1 cellular context compared by ENCODE assay signal in the genomic region with DNA sequence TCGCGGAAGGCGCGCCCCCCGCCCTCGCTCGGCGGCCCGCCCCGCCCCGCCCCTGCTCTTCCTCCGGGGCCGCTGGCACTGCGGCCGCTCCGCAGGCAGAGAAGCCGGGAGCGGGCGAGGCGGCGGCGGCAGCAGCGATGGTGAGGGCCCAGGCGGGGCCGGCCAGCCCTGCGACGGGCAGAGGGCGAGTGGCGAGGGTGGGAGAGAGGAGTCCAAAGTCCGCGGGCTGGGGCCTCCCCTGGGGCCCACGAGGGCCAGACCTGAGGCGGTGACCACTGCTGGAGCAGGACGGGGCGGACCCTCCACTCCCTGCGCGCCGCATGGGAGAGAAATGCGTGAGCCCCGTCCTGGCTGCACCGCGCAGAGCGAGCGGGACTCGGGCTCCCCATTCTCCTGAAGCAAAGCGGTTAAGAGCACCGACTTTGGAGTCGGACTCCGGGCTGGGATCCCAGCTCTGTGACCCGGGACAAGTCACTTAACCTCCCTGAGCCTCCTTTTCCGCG.
A peak's percentile ranks its signal among the peaks of the same experiment; 100 is the strongest.
TF ChIP-seq lines count a peak whose summit lies in the region.

A gene with protein sequence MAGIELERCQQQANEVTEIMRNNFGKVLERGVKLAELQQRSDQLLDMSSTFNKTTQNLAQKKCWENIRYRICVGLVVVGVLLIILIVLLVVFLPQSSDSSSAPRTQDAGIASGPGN (plus strand): TSS at position 78 of the 503 bp plus-strand sequence. CDS start 60 bp downstream, at position 138.

TF ChIP-seq in HepG2, 621 proteins besides CTCF, POLR2A, EP300 and RAD21 (continued from another document and continues in another):
- TF ChIP-seq, protein P1, sequence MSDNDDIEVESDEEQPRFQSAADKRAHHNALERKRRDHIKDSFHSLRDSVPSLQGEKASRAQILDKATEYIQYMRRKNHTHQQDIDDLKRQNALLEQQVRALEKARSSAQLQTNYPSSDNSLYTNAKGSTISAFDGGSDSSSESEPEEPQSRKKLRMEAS (IDR thresholded peaks at IDR 0.05), result peak; percentile 96
- TF ChIP-seq, protein P2, sequence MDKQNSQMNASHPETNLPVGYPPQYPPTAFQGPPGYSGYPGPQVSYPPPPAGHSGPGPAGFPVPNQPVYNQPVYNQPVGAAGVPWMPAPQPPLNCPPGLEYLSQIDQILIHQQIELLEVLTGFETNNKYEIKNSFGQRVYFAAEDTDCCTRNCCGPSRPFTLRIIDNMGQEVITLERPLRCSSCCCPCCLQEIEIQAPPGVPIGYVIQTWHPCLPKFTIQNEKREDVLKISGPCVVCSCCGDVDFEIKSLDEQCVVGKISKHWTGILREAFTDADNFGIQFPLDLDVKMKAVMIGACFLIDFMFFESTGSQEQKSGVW (CRISPR knock-in tag; IDR thresholded peaks at IDR 0.05; ENCODE audit: borderline replicate concordance), result no peak
- TF ChIP-seq SNRNP70 (IDR thresholded peaks at IDR 0.05; ENCODE audit: low read depth, low read length), result no peak
- TF ChIP-seq TCF7L2 (IDR thresholded peaks at IDR 0.05; ENCODE audit: low read depth, low read length), result no peak
- TF ChIP-seq, protein P3, sequence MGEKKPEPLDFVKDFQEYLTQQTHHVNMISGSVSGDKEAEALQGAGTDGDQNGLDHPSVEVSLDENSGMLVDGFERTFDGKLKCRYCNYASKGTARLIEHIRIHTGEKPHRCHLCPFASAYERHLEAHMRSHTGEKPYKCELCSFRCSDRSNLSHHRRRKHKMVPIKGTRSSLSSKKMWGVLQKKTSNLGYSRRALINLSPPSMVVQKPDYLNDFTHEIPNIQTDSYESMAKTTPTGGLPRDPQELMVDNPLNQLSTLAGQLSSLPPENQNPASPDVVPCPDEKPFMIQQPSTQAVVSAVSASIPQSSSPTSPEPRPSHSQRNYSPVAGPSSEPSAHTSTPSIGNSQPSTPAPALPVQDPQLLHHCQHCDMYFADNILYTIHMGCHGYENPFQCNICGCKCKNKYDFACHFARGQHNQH (CRISPR knock-in tag; IDR thresholded peaks at IDR 0.05), result no peak
- TF ChIP-seq ZNF709 (CRISPR knock-in tag; IDR thresholded peaks at IDR 0.05), result peak; percentile 86
- peak; percentile 96 for TF ChIP-seq ZNF296 (CRISPR knock-in tag; conservative IDR thresholded peaks at IDR 0.05)
- TF ChIP-seq YY1 (IDR thresholded peaks at IDR 0.05; ENCODE audit: insufficient read depth, insufficient replicate concordance, low read depth, low read length), result peak; percentile 78
- no peak for TF ChIP-seq ZNF333 (CRISPR knock-in tag; IDR thresholded peaks at IDR 0.05; ENCODE audit: borderline replicate concordance)
- TF ChIP-seq KMT2A (CRISPR knock-in tag; IDR thresholded peaks at IDR 0.05), result peak; percentile 72; the same call in 1 of the 2 replicates
- peak; percentile 100 for TF ChIP-seq ZNF746 (CRISPR knock-in tag; IDR thresholded peaks at IDR 0.05)
- TF ChIP-seq NKX3-1 (CRISPR knock-in tag; IDR thresholded peaks at IDR 0.05), result peak; percentile 85
- TF ChIP-seq ZFP82 (CRISPR knock-in tag; IDR thresholded peaks at IDR 0.05; ENCODE audit: borderline replicate concordance), result no peak
- TF ChIP-seq NFIC (IDR thresholded peaks at IDR 0.05; ENCODE audit: low read length), result no peak; the same call in 1 of the 2 replicates
- TF ChIP-seq ZNF747 (CRISPR knock-in tag; IDR thresholded peaks at IDR 0.05; ENCODE audit: borderline replicate concordance), result no peak; the same call in 1 of the 2 replicates
- TF ChIP-seq, protein P4, sequence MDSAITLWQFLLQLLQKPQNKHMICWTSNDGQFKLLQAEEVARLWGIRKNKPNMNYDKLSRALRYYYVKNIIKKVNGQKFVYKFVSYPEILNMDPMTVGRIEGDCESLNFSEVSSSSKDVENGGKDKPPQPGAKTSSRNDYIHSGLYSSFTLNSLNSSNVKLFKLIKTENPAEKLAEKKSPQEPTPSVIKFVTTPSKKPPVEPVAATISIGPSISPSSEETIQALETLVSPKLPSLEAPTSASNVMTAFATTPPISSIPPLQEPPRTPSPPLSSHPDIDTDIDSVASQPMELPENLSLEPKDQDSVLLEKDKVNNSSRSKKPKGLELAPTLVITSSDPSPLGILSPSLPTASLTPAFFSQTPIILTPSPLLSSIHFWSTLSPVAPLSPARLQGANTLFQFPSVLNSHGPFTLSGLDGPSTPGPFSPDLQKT (CRISPR knock-in tag; IDR thresholded peaks at IDR 0.05; ENCODE audit: borderline replicate concordance), result no peak
- TF ChIP-seq CCDC6 (CRISPR knock-in tag; IDR thresholded peaks at IDR 0.05), result no peak; the same call in none of the 2 replicates
- TF ChIP-seq, protein P5, sequence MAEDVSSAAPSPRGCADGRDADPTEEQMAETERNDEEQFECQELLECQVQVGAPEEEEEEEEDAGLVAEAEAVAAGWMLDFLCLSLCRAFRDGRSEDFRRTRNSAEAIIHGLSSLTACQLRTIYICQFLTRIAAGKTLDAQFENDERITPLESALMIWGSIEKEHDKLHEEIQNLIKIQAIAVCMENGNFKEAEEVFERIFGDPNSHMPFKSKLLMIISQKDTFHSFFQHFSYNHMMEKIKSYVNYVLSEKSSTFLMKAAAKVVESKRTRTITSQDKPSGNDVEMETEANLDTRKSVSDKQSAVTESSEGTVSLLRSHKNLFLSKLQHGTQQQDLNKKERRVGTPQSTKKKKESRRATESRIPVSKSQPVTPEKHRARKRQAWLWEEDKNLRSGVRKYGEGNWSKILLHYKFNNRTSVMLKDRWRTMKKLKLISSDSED (CRISPR knock-in tag; IDR thresholded peaks at IDR 0.05), result peak; percentile 96
- 0 out of 2 replicates have a peak, but pooled peaks have one; percentile 60 for TF ChIP-seq ZNF451 (CRISPR knock-in tag; IDR thresholded peaks at IDR 0.05)
- TF ChIP-seq KLF12 (CRISPR knock-in tag; IDR thresholded peaks at IDR 0.05; ENCODE audit: borderline replicate concordance), result peak; percentile 90; the same call in 1 of the 2 replicates
- TF ChIP-seq, protein P6, sequence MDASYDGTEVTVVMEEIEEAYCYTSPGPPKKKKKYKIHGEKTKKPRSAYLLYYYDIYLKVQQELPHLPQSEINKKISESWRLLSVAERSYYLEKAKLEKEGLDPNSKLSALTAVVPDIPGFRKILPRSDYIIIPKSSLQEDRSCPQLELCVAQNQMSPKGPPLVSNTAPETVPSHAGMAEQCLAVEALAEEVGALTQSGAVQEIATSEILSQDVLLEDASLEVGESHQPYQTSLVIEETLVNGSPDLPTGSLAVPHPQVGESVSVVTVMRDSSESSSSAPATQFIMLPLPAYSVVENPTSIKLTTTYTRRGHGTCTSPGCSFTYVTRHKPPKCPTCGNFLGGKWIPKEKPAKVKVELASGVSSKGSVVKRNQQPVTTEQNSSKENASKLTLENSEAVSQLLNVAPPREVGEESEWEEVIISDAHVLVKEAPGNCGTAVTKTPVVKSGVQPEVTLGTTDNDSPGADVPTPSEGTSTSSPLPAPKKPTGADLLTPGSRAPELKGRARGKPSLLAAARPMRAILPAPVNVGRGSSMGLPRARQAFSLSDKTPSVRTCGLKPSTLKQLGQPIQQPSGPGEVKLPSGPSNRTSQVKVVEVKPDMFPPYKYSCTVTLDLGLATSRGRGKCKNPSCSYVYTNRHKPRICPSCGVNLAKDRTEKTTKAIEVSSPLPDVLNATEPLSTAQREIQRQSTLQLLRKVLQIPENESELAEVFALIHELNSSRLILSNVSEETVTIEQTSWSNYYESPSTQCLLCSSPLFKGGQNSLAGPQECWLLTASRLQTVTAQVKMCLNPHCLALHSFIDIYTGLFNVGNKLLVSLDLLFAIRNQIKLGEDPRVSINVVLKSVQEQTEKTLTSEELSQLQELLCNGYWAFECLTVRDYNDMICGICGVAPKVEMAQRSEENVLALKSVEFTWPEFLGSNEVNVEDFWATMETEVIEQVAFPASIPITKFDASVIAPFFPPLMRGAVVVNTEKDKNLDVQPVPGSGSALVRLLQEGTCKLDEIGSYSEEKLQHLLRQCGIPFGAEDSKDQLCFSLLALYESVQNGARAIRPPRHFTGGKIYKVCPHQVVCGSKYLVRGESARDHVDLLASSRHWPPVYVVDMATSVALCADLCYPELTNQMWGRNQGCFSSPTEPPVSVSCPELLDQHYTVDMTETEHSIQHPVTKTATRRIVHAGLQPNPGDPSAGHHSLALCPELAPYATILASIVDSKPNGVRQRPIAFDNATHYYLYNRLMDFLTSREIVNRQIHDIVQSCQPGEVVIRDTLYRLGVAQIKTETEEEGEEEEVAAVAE (CRISPR knock-in tag; IDR thresholded peaks at IDR 0.05; ENCODE audit: borderline replicate concordance), result no peak; the same call in 1 of the 2 replicates
- TF ChIP-seq, protein P7, sequence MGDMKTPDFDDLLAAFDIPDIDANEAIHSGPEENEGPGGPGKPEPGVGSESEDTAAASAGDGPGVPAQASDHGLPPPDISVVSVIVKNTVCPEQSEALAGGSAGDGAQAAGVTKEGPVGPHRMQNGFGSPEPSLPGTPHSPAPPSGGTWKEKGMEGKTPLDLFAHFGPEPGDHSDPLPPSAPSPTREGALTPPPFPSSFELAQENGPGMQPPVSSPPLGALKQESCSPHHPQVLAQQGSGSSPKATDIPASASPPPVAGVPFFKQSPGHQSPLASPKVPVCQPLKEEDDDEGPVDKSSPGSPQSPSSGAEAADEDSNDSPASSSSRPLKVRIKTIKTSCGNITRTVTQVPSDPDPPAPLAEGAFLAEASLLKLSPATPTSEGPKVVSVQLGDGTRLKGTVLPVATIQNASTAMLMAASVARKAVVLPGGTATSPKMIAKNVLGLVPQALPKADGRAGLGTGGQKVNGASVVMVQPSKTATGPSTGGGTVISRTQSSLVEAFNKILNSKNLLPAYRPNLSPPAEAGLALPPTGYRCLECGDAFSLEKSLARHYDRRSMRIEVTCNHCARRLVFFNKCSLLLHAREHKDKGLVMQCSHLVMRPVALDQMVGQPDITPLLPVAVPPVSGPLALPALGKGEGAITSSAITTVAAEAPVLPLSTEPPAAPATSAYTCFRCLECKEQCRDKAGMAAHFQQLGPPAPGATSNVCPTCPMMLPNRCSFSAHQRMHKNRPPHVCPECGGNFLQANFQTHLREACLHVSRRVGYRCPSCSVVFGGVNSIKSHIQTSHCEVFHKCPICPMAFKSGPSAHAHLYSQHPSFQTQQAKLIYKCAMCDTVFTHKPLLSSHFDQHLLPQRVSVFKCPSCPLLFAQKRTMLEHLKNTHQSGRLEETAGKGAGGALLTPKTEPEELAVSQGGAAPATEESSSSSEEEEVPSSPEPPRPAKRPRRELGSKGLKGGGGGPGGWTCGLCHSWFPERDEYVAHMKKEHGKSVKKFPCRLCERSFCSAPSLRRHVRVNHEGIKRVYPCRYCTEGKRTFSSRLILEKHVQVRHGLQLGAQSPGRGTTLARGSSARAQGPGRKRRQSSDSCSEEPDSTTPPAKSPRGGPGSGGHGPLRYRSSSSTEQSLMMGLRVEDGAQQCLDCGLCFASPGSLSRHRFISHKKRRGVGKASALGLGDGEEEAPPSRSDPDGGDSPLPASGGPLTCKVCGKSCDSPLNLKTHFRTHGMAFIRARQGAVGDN (CRISPR knock-in tag; IDR thresholded peaks at IDR 0.05), result peak; percentile 94
- TF ChIP-seq, protein P8, sequence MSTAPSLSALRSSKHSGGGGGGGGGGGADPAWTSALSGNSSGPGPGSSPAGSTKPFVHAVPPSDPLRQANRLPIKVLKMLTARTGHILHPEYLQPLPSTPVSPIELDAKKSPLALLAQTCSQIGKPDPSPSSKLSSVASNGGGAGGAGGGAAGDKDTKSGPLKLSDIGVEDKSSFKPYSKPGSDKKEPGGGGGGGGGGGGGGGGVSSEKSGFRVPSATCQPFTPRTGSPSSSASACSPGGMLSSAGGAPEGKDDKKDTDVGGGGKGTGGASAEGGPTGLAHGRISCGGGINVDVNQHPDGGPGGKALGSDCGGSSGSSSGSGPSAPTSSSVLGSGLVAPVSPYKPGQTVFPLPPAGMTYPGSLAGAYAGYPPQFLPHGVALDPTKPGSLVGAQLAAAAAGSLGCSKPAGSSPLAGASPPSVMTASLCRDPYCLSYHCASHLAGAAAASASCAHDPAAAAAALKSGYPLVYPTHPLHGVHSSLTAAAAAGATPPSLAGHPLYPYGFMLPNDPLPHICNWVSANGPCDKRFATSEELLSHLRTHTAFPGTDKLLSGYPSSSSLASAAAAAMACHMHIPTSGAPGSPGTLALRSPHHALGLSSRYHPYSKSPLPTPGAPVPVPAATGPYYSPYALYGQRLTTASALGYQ (CRISPR knock-in tag; IDR thresholded peaks at IDR 0.05), result peak; percentile 83
- TF ChIP-seq, protein P9, sequence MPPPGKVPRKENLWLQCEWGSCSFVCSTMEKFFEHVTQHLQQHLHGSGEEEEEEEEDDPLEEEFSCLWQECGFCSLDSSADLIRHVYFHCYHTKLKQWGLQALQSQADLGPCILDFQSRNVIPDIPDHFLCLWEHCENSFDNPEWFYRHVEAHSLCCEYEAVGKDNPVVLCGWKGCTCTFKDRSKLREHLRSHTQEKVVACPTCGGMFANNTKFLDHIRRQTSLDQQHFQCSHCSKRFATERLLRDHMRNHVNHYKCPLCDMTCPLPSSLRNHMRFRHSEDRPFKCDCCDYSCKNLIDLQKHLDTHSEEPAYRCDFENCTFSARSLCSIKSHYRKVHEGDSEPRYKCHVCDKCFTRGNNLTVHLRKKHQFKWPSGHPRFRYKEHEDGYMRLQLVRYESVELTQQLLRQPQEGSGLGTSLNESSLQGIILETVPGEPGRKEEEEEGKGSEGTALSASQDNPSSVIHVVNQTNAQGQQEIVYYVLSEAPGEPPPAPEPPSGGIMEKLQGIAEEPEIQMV (CRISPR knock-in tag; IDR thresholded peaks at IDR 0.05; ENCODE audit: low read depth), result peak; percentile 68
- peak; percentile 80 for TF ChIP-seq TOPORS (CRISPR knock-in tag; IDR thresholded peaks at IDR 0.05)
- no peak for TF ChIP-seq NR3C1 (CRISPR knock-in tag; IDR thresholded peaks at IDR 0.05)
- 0 out of 2 replicates have a peak, but pooled peaks have one; percentile 7 for TF ChIP-seq ZNF136 (CRISPR knock-in tag; IDR thresholded peaks at IDR 0.05; ENCODE audit: low read depth)
- no peak for TF ChIP-seq SIX4 (CRISPR knock-in tag; IDR thresholded peaks at IDR 0.05)
- peak; percentile 82; the same call in 1 of the 2 replicates for TF ChIP-seq ZNF589 (CRISPR knock-in tag; conservative IDR thresholded peaks at IDR 0.05)
- TF ChIP-seq NONO (IDR thresholded peaks at IDR 0.05), result no peak
- peak; percentile 89 for TF ChIP-seq NONO (CRISPR knock-in tag; conservative IDR thresholded peaks at IDR 0.05)
- TF ChIP-seq HNRNPLL (IDR thresholded peaks at IDR 0.05; ENCODE audit: low read depth, low read length, poor library complexity, severe bottlenecking), result peak; percentile 84
- no peak for TF ChIP-seq ZNF619 (CRISPR knock-in tag; IDR thresholded peaks at IDR 0.05)
- peak; percentile 65; the same call in 1 of the 2 replicates for TF ChIP-seq ZNF460 (CRISPR knock-in tag; IDR thresholded peaks at IDR 0.05; ENCODE audit: borderline replicate concordance)
- no peak for TF ChIP-seq U2AF2 (IDR thresholded peaks at IDR 0.05; ENCODE audit: low read depth, low read length)
- peak; percentile 85 for TF ChIP-seq ISX (CRISPR knock-in tag; conservative IDR thresholded peaks at IDR 0.05)
